Comparison of ENCODE assay signal across 20 cellular contexts in the genomic region with DNA sequence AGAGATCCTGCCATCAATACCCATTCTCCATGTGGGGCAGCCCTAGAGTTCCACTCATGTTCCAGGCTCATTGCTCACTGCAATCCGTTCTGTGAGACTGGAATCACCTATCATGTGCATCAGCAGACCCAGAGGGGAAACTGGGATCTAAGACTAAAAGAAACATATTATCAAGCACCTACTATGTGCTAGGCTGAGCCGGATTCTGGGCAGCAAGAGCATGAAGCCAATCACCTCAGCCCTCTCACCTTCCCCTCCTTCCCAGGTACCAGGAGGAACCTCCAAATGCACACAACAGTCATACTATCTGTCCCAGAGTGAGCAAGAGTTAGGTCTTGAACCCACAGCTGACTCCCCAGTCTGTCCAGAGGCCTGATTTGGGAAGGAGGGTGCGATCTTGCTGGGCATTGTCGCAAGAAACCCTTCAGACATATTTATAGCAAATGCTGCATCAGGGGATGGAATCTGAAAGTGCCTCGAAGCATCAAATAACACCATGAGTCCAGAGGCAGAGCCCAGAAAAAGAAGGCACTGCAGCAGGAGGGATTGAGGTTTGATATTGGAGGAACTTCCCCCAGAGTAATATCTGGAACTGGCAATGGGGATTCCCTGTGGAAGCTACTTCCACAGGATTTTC. TPM values are rescaled to one million over a fixed set of nuclear protein-coding genes. Genes with fewer than 3 reads are reported as not detected.
DNase-seq lines count a peak whose midpoint lies in the region; ATAC-seq and TF ChIP-seq lines count a peak whose summit lies in the region.
"Had no signal": no experiment of that assay in that cellular context is flagged by ENCODE, and none has a peak within 500 bp of the region (broad histone marks: within the 10 kb centered on the region; RNA-seq: fewer than 3 reads in every experiment).

No MANE protein-coding gene starts in this region.

- peak overlapping the region in 2 of 3 donors; percentile 16 to 56 for H3K27ac Mint-ChIP-seq in CD4-positive, CD25-positive, alpha-beta regulatory T cell
- peak overlapping the region; percentile 4 for H3K27ac Mint-ChIP-seq in T-helper 17 cell
- peak overlapping the region; percentile 91 for H3K27ac Mint-ChIP-seq in osteocyte (ENCODE audit: unreplicated experiment)
- H3K27ac Mint-ChIP-seq in T-helper 2 cell treated with Interferon-gamma antibody and Interleukin-4, amounts not matched to agents 5 μg/mL and 100 μg/mL, for 36 hours = no peak overlapping the region
- H3K27ac Mint-ChIP-seq: activated CD4-positive, alpha-beta T cell treated with anti-CD3 and anti-CD28 coated beads for 36 hours; activated naive CD4-positive, alpha-beta T cell treated with anti-CD3 and anti-CD28 coated beads, Interleukin-2, amount 50 U/mL, for 72 hours; stimulated activated memory B cell treated with anti-CD40 and anti-IgM and Interleukin-4, amounts not matched to agents 10 μg/mL and 1 μg/mL and 100 μg/mL, for 72 hours had no signal

- H3K4me3 ChIP-seq in CD4-positive, CD25-positive, alpha-beta regulatory T cell (ENCODE audit: low read depth, low read length) = no peak overlapping the region
- no peak overlapping the region for H3K4me3 ChIP-seq in fibroblast of mammary gland (ENCODE audit: control insufficient read depth, low read depth, low read length)

- H3K27ac ChIP-seq in CD4-positive, CD25-positive, alpha-beta regulatory T cell (ENCODE audit: insufficient read depth, low read length, poor library complexity, severe bottlenecking) = no peak overlapping the region
- H3K27ac ChIP-seq: foreskin keratinocyte, neutrophil had no signal

- H3K27me3 ChIP-seq in CD4-positive, CD25-positive, alpha-beta regulatory T cell (ENCODE audit: control insufficient read depth, insufficient read depth, low read length) = no peaks in the 10 kb centered on the region
- H3K27me3 ChIP-seq: foreskin keratinocyte had no signal

- peak overlapping the region in 1 of 4 donors; percentile 69 for H3K4me3 Mint-ChIP-seq in CD4-positive, CD25-positive, alpha-beta regulatory T cell
- H3K4me3 Mint-ChIP-seq in T-helper 17 cell = no peak overlapping the region
- no peak overlapping the region for H3K4me3 Mint-ChIP-seq in osteocyte (ENCODE audit: unreplicated experiment)
- H3K4me3 Mint-ChIP-seq in T-helper 2 cell treated with Interferon-gamma antibody and Interleukin-4, amounts not matched to agents 5 μg/mL and 100 μg/mL, for 36 hours = no peak overlapping the region
- H3K4me3 Mint-ChIP-seq: activated CD4-positive, alpha-beta T cell treated with anti-CD3 and anti-CD28 coated beads for 36 hours had no signal

- H3K36me3 Mint-ChIP-seq in CD4-positive, CD25-positive, alpha-beta regulatory T cell = no peaks in the 10 kb centered on the region
- H3K36me3 Mint-ChIP-seq in T-helper 17 cell (ENCODE audit: low read depth) (no peaks in the 10 kb centered on the region), osteocyte (ENCODE audit: unreplicated experiment) (no peaks in the 10 kb centered on the region)
- no peaks in the 10 kb centered on the region for H3K36me3 Mint-ChIP-seq in T-helper 2 cell treated with Interferon-gamma antibody and Interleukin-4, amounts not matched to agents 5 μg/mL and 100 μg/mL, for 36 hours (ENCODE audit: low read depth)
- H3K36me3 Mint-ChIP-seq: activated naive CD4-positive, alpha-beta T cell treated with anti-CD3 and anti-CD28 coated beads, Interleukin-2, amount 50 U/mL, for 72 hours; stimulated activated memory B cell treated with anti-CD40 and anti-IgM and Interleukin-4, amounts not matched to agents 10 μg/mL and 1 μg/mL and 100 μg/mL, for 72 hours; T-cell had no signal

- intact Hi-C loops in sciatic nerve (cut with DNase I) = no loop called here

- no peak for ATAC-seq in CD4-positive, CD25-positive, alpha-beta regulatory T cell (ENCODE audit: low read depth in 2 of 2)
- ATAC-seq in T-helper 17 cell (no peak), HG02938 (IDR thresholded peaks at IDR 0.05; ENCODE audit: unreplicated experiment) (no peak), sciatic nerve (no peak)
- ATAC-seq: activated CD4-positive, alpha-beta T cell treated with anti-CD3 and anti-CD28 coated beads for 36 hours; activated naive CD4-positive, alpha-beta T cell treated with anti-CD3 and anti-CD28 coated beads, Interleukin-2, amount 50 U/mL, for 72 hours; foreskin keratinocyte; left ventricle myocardium superior; stimulated activated memory B cell treated with anti-CD40 and anti-IgM and Interleukin-4, amounts not matched to agents 10 μg/mL and 1 μg/mL and 100 μg/mL, for 72 hours; T-cell had no signal

- TF ChIP-seq CTCF in fibroblast of mammary gland (conservative IDR thresholded peaks at IDR 0.05; ENCODE audit: control insufficient read depth, insufficient read depth, low read depth, low read length) (no peak), osteocyte (IDR thresholded peaks at IDR 0.05) (no peak)

- H3K27me3 Mint-ChIP-seq in CD4-positive, CD25-positive, alpha-beta regulatory T cell = peaks cover 4% of the 10 kb centered on the region
- H3K27me3 Mint-ChIP-seq in T-helper 17 cell (no peaks in the 10 kb centered on the region), osteocyte (ENCODE audit: unreplicated experiment) (no peaks in the 10 kb centered on the region)
- H3K27me3 Mint-ChIP-seq in T-helper 2 cell treated with Interferon-gamma antibody and Interleukin-4, amounts not matched to agents 5 μg/mL and 100 μg/mL, for 36 hours (ENCODE audit: low read depth) = peaks cover 7% of the 10 kb centered on the region

- H3K9me3 ChIP-seq in CD4-positive, CD25-positive, alpha-beta regulatory T cell (ENCODE audit: control insufficient read depth in 2 of 2, low read length in 2 of 2) = no peaks in the 10 kb centered on the region
- no peaks in the 10 kb centered on the region for H3K9me3 ChIP-seq in T-helper 17 cell (ENCODE audit: control insufficient read depth, low read length, poor library complexity, severe bottlenecking)
- H3K9me3 ChIP-seq: neutrophil had no signal

- no peak for DNase-seq in CD4-positive, CD25-positive, alpha-beta regulatory T cell
- no peak for DNase-seq in T-helper 17 cell
- DNase-seq in fibroblast of mammary gland (ENCODE audit: low read depth) = peak; percentile 11
- no peak for DNase-seq in osteocyte (ENCODE audit: extremely low spot score, unreplicated experiment)
- no peak for DNase-seq in T-helper 2 cell treated with Interferon-gamma antibody and Interleukin-4, amounts not matched to agents 5 μg/mL and 100 μg/mL, for 36 hours (ENCODE audit: low spot score)
- DNase-seq in sciatic nerve (ENCODE audit: low spot score) = no peak
- DNase-seq in midbrain (lab: John Stamatoyannopoulos, UW) = no peak
- DNase-seq: activated CD4-positive, alpha-beta T cell treated with anti-CD3 and anti-CD28 coated beads for 36 hours; activated CD8-positive, alpha-beta memory T cell treated with anti-CD3 and anti-CD28 coated beads, Interleukin-2, amount 50 U/mL, for 48 hours; foreskin keratinocyte; left ventricle myocardium superior; MV-4-11; NCI-H2081 treated with DMSO at 0.1 percent for 48 hours; NCI-H69; RPMI8226; T-cell had no signal

- H3K36me3 ChIP-seq in CD4-positive, CD25-positive, alpha-beta regulatory T cell (ENCODE audit: control insufficient read depth, insufficient read depth, low read length) = no peaks in the 10 kb centered on the region
- H3K36me3 ChIP-seq: neutrophil had no signal

- no peaks in the 10 kb centered on the region for H3K9me3 Mint-ChIP-seq in CD4-positive, CD25-positive, alpha-beta regulatory T cell
- H3K9me3 Mint-ChIP-seq in osteocyte (ENCODE audit: unreplicated experiment) = no peaks in the 10 kb centered on the region
- H3K9me3 Mint-ChIP-seq in T-helper 2 cell treated with Interferon-gamma antibody and Interleukin-4, amounts not matched to agents 5 μg/mL and 100 μg/mL, for 36 hours = no peaks in the 10 kb centered on the region
- H3K9me3 Mint-ChIP-seq: activated naive CD4-positive, alpha-beta T cell treated with anti-CD3 and anti-CD28 coated beads, Interleukin-2, amount 50 U/mL, for 72 hours; stimulated activated memory B cell treated with anti-CD40 and anti-IgM and Interleukin-4, amounts not matched to agents 10 μg/mL and 1 μg/mL and 100 μg/mL, for 72 hours; T-cell had no signal

- peaks cover 6 to 28% (median 11%) of the 10 kb centered on the region in 4 donors for H3K4me1 Mint-ChIP-seq in CD4-positive, CD25-positive, alpha-beta regulatory T cell
- H3K4me1 Mint-ChIP-seq in T-helper 17 cell (peaks cover 19% of the 10 kb centered on the region), osteocyte (ENCODE audit: unreplicated experiment) (peaks cover 47% of the 10 kb centered on the region)
- peaks cover 13% of the 10 kb centered on the region for H3K4me1 Mint-ChIP-seq in T-helper 2 cell treated with Interferon-gamma antibody and Interleukin-4, amounts not matched to agents 5 μg/mL and 100 μg/mL, for 36 hours (ENCODE audit: low read depth)

- H3K4me1 ChIP-seq in CD4-positive, CD25-positive, alpha-beta regulatory T cell (ENCODE audit: control insufficient read depth, insufficient read depth, low read length, poor library complexity, severe bottlenecking) = peaks cover 21% of the 10 kb centered on the region
- H3K4me1 ChIP-seq: foreskin keratinocyte had no signal

RNA-seq across cellular contexts. Expression of a gene that starts 6.7 kb away (rescaled TPM):
- 9.1 TPM for total RNA-seq in CD4-positive, CD25-positive, alpha-beta regulatory T cell
- polyA plus RNA-seq in CD4-positive, CD25-positive, alpha-beta regulatory T cell = 1 to 10 TPM in 2 of 4 donors, under 1 TPM in 2; 0.32 to 2.3 (median 0.83) TPM
- 1 to 10 TPM; 6.5 to 8.0 TPM for total RNA-seq in T-helper 17 cell
- total RNA-seq in osteocyte = 66.5 and 83.3 TPM in 2 replicates
- 24.1 TPM for total RNA-seq in sciatic nerve

RNA-seq across cellular contexts. Expression of a gene that starts 22.7 kb away (rescaled TPM):
- total RNA-seq in CD4-positive, CD25-positive, alpha-beta regulatory T cell = 0.12 TPM
- polyA plus RNA-seq in CD4-positive, CD25-positive, alpha-beta regulatory T cell = not detected
- total RNA-seq in T-helper 17 cell = under 1 TPM; 0.42 to 0.70 TPM
- total RNA-seq in osteocyte = 71.7 and 71.9 TPM in 2 replicates
- 75.9 TPM for total RNA-seq in sciatic nerve

RNA-seq across cellular contexts. Expression of a gene that starts 40.4 kb away (rescaled TPM):
- 96.3 TPM for total RNA-seq in CD4-positive, CD25-positive, alpha-beta regulatory T cell
- polyA plus RNA-seq in CD4-positive, CD25-positive, alpha-beta regulatory T cell = 10 to 100 TPM; 30.5 to 40.4 (median 34.7) TPM
- total RNA-seq in T-helper 17 cell (10 to 100 TPM; 61.7 to 76.3 TPM), osteocyte (67.3 and 72.2 TPM in 2 replicates), sciatic nerve (60.2 TPM)

RNA-seq across cellular contexts. Expression of a gene that starts 54.1 kb away (rescaled TPM):
- 7.3 TPM for total RNA-seq in CD4-positive, CD25-positive, alpha-beta regulatory T cell
- polyA plus RNA-seq in CD4-positive, CD25-positive, alpha-beta regulatory T cell = under 1 TPM; 0.13 to 0.63 (median 0.42) TPM
- 1 to 10 TPM; 6.0 to 8.2 TPM for total RNA-seq in T-helper 17 cell
- 0.89 and 1.0 TPM in 2 replicates for total RNA-seq in osteocyte
- total RNA-seq in sciatic nerve = 4.5 TPM

Comparison
In these comparisons a context has a peak if more than half of its experiments do, and no peak if none do; other contexts are left out.
1. RNA of a gene that starts 22.7 kb away (total RNA-seq): 75.9 TPM in sciatic nerve (single experiment) and 71.7 to 71.9 TPM in osteocyte; 0.42 to 0.70 TPM in T-helper 17 cell and 0.12 TPM in CD4-positive, CD25-positive, alpha-beta regulatory T cell (single experiment); every median in the first group is over 10 times any median in the second.